Comparison of ENCODE assay signal across 1 cellular context in the genomic region with DNA sequence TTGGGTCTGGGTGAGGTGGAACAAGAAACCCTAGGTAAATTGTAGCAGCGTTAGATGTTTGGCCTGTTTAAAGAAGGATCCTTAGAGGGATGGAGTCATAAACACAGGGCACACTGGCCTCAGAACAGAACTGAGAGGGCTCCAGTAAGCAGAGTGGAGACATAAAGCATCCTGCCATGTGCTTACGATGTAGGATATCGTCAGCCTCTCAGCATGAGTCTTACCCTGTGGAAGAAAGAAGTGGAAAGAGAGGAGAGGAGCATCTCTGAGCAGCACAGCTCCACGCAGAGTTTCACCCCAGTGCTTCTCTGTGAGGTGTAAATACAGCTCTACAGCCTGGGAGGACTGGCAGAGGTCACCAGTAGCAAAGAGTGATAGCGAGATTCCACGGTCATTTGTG.
TF ChIP-seq lines count a peak whose summit lies in the region.

No MANE protein-coding gene starts in this region.

TF ChIP-seq in HCT116, 20 proteins besides CTCF, POLR2A, EP300 and RAD21:
- no peak for TF ChIP-seq POLR2AphosphoS5 (IDR thresholded peaks at IDR 0.05; ENCODE audit: low read depth, low read length)
- TF ChIP-seq EGR1 (IDR thresholded peaks at IDR 0.05; ENCODE audit: low read depth), result no peak
- TF ChIP-seq TCF7L2 (IDR thresholded peaks at IDR 0.05; ENCODE audit: borderline replicate concordance, extremely low read depth, insufficient read depth, insufficient read length), result no peak
- no peak for TF ChIP-seq EZH2phosphoT487 (IDR thresholded peaks at IDR 0.05; ENCODE audit: borderline replicate concordance)
- TF ChIP-seq SP1 (IDR thresholded peaks at IDR 0.05; ENCODE audit: low read depth), result no peak; the same call in 1 of the 2 replicates
